In genomic region chr2:54675281-54675680, GRCh38 we compare ENCODE assay signal across 32 cellular contexts.
"Had no signal": no experiment of that assay in that cellular context is flagged by ENCODE, and none has a peak within 500 bp of the region (broad histone marks: within the 10 kb centered on the region; RNA-seq: fewer than 3 reads in every experiment).

No MANE protein-coding gene starts in this region.

- H3K27ac Mint-ChIP-seq: activated naive CD4-positive, alpha-beta T cell treated with anti-CD3 and anti-CD28 coated beads for 36 hours; activated naive CD8-positive, alpha-beta T cell; activated naive CD8-positive, alpha-beta T cell treated with anti-CD3 and anti-CD28 coated beads, Interleukin-2, amount 50 U/mL, for 24 hours; activated T-helper 1 cell treated with anti-CD3 and anti-CD28 coated beads, Interleukin-12 subunit alpha, Interleukin-12 subunit beta, Interleukin-2, Interleukin-4 antibody, amounts not matched to agents 30 ng/mL and 10 ng/mL and 1 ng/mL, durations not matched to agents 14 hours and 24 hours and 36 hours had no signal

- H3K27me3 ChIP-seq: SJCRH30 had no signal

- H3K9me3 ChIP-seq: SJCRH30 had no signal

- H3K27ac ChIP-seq: KMS-11, PC-9, SJCRH30, SK-N-MC, WERI-Rb-1 had no signal

- H3K27me3 Mint-ChIP-seq: central memory CD8-positive, alpha-beta T cell had no signal

- H3K36me3 Mint-ChIP-seq: activated naive CD8-positive, alpha-beta T cell had no signal

- ATAC-seq: activated naive CD8-positive, alpha-beta T cell treated with anti-CD3 and anti-CD28 coated beads, Interleukin-2, amount 50 U/mL, for 24 hours; activated T-cell treated with anti-CD3 and anti-CD28 coated beads, Interleukin-2, amount 50 U/mL, for 4 hours had no signal

- H3K4me1 ChIP-seq: SJCRH30 had no signal

- H3K9me3 Mint-ChIP-seq: activated naive CD4-positive, alpha-beta T cell treated with anti-CD3 and anti-CD28 coated beads for 36 hours; activated naive CD8-positive, alpha-beta T cell treated with anti-CD3 and anti-CD28 coated beads, Interleukin-2, amount 50 U/mL, for 24 hours; activated T-cell treated with anti-CD3 and anti-CD28 coated beads, Interleukin-2, amount 50 U/mL, for 4 hours; activated T-helper 1 cell treated with anti-CD3 and anti-CD28 coated beads, Interleukin-12 subunit alpha, Interleukin-12 subunit beta, Interleukin-2, Interleukin-4 antibody, amounts not matched to agents 30 ng/mL and 10 ng/mL and 1 ng/mL, durations not matched to agents 14 hours and 24 hours and 36 hours; central memory CD8-positive, alpha-beta T cell had no signal

- H3K4me3 ChIP-seq: PC-9, SJCRH30, SK-N-MC had no signal

- H3K4me3 Mint-ChIP-seq: activated naive CD4-positive, alpha-beta T cell treated with anti-CD3 and anti-CD28 coated beads for 36 hours; activated naive CD8-positive, alpha-beta T cell; activated naive CD8-positive, alpha-beta T cell treated with anti-CD3 and anti-CD28 coated beads, Interleukin-2, amount 50 U/mL, for 24 hours; activated T-cell treated with anti-CD3 and anti-CD28 coated beads, Interleukin-2, amount 50 U/mL, for 4 hours; activated T-helper 1 cell treated with anti-CD3 and anti-CD28 coated beads, Interleukin-12 subunit alpha, Interleukin-12 subunit beta, Interleukin-2, Interleukin-4 antibody, amounts not matched to agents 30 ng/mL and 10 ng/mL and 1 ng/mL, durations not matched to agents 14 hours and 24 hours and 36 hours; brain; central memory CD8-positive, alpha-beta T cell had no signal

- DNase-seq: activated CD4-positive, alpha-beta T cell treated with anti-CD3 and anti-CD28 coated beads for 1 hour; activated CD4-positive, alpha-beta T cell treated with anti-CD3 and anti-CD28 coated beads for 48 hours; activated CD4-positive, alpha-beta T cell treated with anti-CD3 and anti-CD28 coated beads, Interleukin-2, amount 50 U/mL, for 48 hours; activated CD4-positive, CD25-positive, alpha-beta regulatory T cell; activated CD8-positive, alpha-beta memory T cell treated with anti-CD3 and anti-CD28 coated beads, Interleukin-2, amount 50 U/mL, for 4 hours; activated gamma-delta T cell treated with Interleukin-2 at 50 U/mL for 16 hours; activated naive CD4-positive, alpha-beta T cell treated with anti-CD3 and anti-CD28 coated beads for 36 hours; activated naive CD8-positive, alpha-beta T cell treated with anti-CD3 and anti-CD28 coated beads, Interleukin-2, amount 50 U/mL, for 24 hours; activated T-cell treated with anti-CD3 and anti-CD28 coated beads for 4 hours; activated T-cell treated with anti-CD3 and anti-CD28 coated beads, Interleukin-2, amount 50 U/mL, for 4 hours; anterior cingulate cortex; NCI-H1092 treated with DMSO at 0.1 percent for 48 hours; NCI-H1417; NCI-H146; NCI-H187; NCI-H2029 treated with DMSO at 0.1 percent for 48 hours; NCI-H2107; NCI-H2171; NCI-H510A; NCI-H526; NCI-H748 treated with DMSO at 0.1 percent for 48 hours; NK-92 treated with Interleukin-12 subunit alpha and Interleukin-12 subunit beta, amount 100 ng/mL, for 24 hours; PC-9; SJCRH30; T1000; WERI-Rb-1 had no signal
